Comparison of ENCODE assay signal across 13 cellular contexts in the genomic region with DNA sequence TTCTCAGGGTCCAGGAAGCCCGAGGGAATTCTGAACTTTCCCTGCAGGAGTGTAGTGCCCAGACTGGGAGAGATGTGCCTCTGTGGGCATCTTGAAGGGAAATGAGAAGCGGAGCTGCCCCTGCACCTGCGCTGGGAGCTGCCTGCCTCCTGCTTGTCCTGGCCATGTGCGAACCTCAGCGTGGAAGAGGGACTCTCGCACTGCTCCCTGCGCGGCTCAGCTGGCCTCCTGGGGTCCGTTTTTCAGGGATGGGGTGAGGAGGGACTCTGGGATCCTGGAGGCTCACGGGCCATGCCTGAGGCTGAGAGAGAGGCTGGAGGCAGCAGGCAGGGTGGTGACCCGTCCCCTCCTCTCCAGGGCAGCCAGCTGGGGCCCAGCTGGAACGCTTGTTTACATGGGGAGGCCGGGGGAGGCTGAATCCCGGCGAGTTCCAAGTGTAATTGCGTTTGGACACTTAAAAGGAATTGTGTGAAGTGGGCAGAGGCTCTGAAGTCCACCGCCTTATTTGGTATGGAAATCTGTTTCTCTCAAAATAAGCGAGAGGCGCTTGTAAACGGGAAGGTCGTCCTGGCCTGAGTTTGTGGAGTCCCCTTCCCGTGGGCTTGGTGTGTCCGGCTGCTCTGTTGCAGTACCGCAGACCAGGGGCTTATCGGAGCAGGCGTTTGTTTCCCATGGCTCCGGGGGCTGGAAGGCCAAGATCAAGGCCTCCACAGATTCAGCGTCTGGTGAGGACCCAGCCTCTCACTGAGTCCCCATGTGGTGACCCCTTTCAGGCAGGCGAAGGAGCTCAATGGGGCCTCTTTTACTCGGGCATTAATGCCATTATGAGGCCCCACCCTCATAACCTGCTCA. TPM values are rescaled to one million over a fixed set of nuclear protein-coding genes. Genes with fewer than 3 reads are reported as not detected.
DNase-seq lines count a peak whose midpoint lies in the region; TF ChIP-seq lines count a peak whose summit lies in the region.
"Had no signal": no experiment of that assay in that cellular context is flagged by ENCODE, and none has a peak within 500 bp of the region (broad histone marks: within the 10 kb centered on the region; RNA-seq: fewer than 3 reads in every experiment).

No MANE protein-coding gene starts in this region.

- no peaks in the 10 kb centered on the region for H3K9me3 ChIP-seq in A673 (ENCODE audit: low read depth, low read length, poor library complexity, severe bottlenecking)
- H3K9me3 ChIP-seq in fibroblast of lung (ENCODE audit: control insufficient read depth, insufficient read depth, low read depth, low read length) = no peaks in the 10 kb centered on the region
- H3K9me3 ChIP-seq: BLaER1 treated with 17β-estradiol and CSF1 and Interleukin-3, amounts not matched to agents 10 nM and 100 nM had no signal

- H3K4me3 ChIP-seq in A673 (ENCODE audit: low read depth, low read length, poor library complexity, severe bottlenecking) (peak overlapping the region; percentile 36), fibroblast of lung (replicated peaks in 1 of 4; ENCODE audit: control extremely low read depth in 1 of 4, insufficient read depth in 1 of 4, low read depth in 3 of 4, low read length in 4 of 4) (peak overlapping the region in 2 of 4 experiments; percentile 24 to 96)
- H3K4me3 ChIP-seq: BLaER1 treated with 17β-estradiol and CSF1 and Interleukin-3, amounts not matched to agents 10 nM and 100 nM had no signal

- H3K9me3 Mint-ChIP-seq in nephron = no peaks in the 10 kb centered on the region
- H3K9me3 Mint-ChIP-seq in activated CD4-positive, alpha-beta T cell treated with anti-CD3 and anti-CD28 coated beads, Interleukin-2, amount 10 ng/mL, durations not matched to agents 7 days and 5 days = no peaks in the 10 kb centered on the region
- H3K9me3 Mint-ChIP-seq: stimulated activated naive CD8-positive, alpha-beta T cell treated with anti-CD3 and anti-CD28 coated beads, Interleukin-15, Interleukin-2, amounts not matched to agents 100 ng/mL and 50 ng/mL, for 24 hours had no signal

- POLR2A ChIA-PET in A673 (lab: Charles Lee; ENCODE audit: low non-redundant PET) = interaction anchor here (0.7 kb wide), 2 partner anchors 18 to 727 kb away, joined by 3 to 6 read pairs; no protein-coding TSS in a partner anchor
- POLR2A ChIA-PET in activated CD4-positive, alpha-beta T cell treated with anti-CD3 and anti-CD28 coated beads, Interleukin-2, amount 10 ng/mL, durations not matched to agents 7 days and 5 days (lab: Charles Lee) = no interaction called here

- H3K4me3 Mint-ChIP-seq in nephron = peak overlapping the region; percentile 65 to 70 (median 65)
- no peak overlapping the region for H3K4me3 Mint-ChIP-seq in activated CD4-positive, alpha-beta T cell treated with anti-CD3 and anti-CD28 coated beads, Interleukin-2, amount 10 ng/mL, durations not matched to agents 7 days and 5 days
- H3K4me3 Mint-ChIP-seq: activated naive CD8-positive, alpha-beta T cell; stimulated activated naive CD8-positive, alpha-beta T cell treated with anti-CD3 and anti-CD28 coated beads, Interleukin-15, Interleukin-2, amounts not matched to agents 100 ng/mL and 50 ng/mL, for 24 hours had no signal

- DNase-seq in A673 (ENCODE audit: low spot score) (no peak), NCI-H2227 treated with DMSO at 0.1 percent for 48 hours (lab: John Stamatoyannopoulos, UW) (peak; percentile 31), fibroblast of lung (ENCODE audit: low read depth in 2 of 2) (peak; percentile 20 to 97), DMS153 treated with DMSO at 0.1 percent for 48 hours (lab: John Stamatoyannopoulos, UW; ENCODE audit: unreplicated experiment) (no peak), dermis blood vessel endothelial cell (no peak)
- no peak for DNase-seq in activated CD4-positive, alpha-beta T cell treated with anti-CD3 and anti-CD28 coated beads, Interleukin-2, amount 10 ng/mL, durations not matched to agents 7 days and 5 days
- no peak for DNase-seq in stimulated activated CD4-positive, alpha-beta T cell treated with anti-CD3 and anti-CD28 coated beads, Interleukin-15, amount 100 ng/mL, for 24 hours

- H3K4me2 ChIP-seq in fibroblast of lung (ENCODE audit: extremely low read depth, insufficient read depth, low read length) = peak overlapping the region; percentile 67
- H3K4me2 ChIP-seq: BLaER1 treated with 17β-estradiol and CSF1 and Interleukin-3, amounts not matched to agents 10 nM and 100 nM had no signal

- TF ChIP-seq CTCF in A673 (conservative IDR thresholded peaks at IDR 0.05; ENCODE audit: low read depth, low read length) = no peak
- TF ChIP-seq CTCF in fibroblast of lung (conservative IDR thresholded peaks at IDR 0.05 in 1 of 2, IDR thresholded peaks at IDR 0.05 in 1 of 2; ENCODE audit: low read depth in 1 of 2, low read length in 2 of 2) = no peak
- TF ChIP-seq CTCF in nephron (IDR thresholded peaks at IDR 0.05; ENCODE audit: unreplicated experiment in 3 of 3) = no peak

- intact Hi-C loops in A673 (cut with micrococcal nuclease; ENCODE audit: unreplicated experiment) = no loop called here

- no peak overlapping the region for H3K27ac ChIP-seq in A673 (ENCODE audit: low read depth, low read length, poor library complexity, severe bottlenecking)
- H3K27ac ChIP-seq in fibroblast of lung (ENCODE audit: insufficient read depth, low read length) = peak overlapping the region; percentile 52
- H3K27ac ChIP-seq: BLaER1 treated with 17β-estradiol and CSF1 and Interleukin-3, amounts not matched to agents 10 nM and 100 nM had no signal

- H3K27me3 Mint-ChIP-seq in nephron (ENCODE audit: low read depth) = peaks cover 16% of the 10 kb centered on the region
- peaks cover 24% of the 10 kb centered on the region for H3K27me3 Mint-ChIP-seq in activated CD4-positive, alpha-beta T cell treated with anti-CD3 and anti-CD28 coated beads, Interleukin-2, amount 10 ng/mL, durations not matched to agents 7 days and 5 days

- peak overlapping the region; percentile 48 for H3K9ac ChIP-seq in fibroblast of lung (ENCODE audit: insufficient read depth, low read length)
- H3K9ac ChIP-seq: BLaER1 treated with 17β-estradiol and CSF1 and Interleukin-3, amounts not matched to agents 10 nM and 100 nM had no signal

- H3K79me2 ChIP-seq in fibroblast of lung (ENCODE audit: control insufficient read depth, insufficient read depth, low read length) = peaks cover 34% of the 10 kb centered on the region

- H4K20me1 ChIP-seq in fibroblast of lung (ENCODE audit: control insufficient read depth, extremely low read depth, insufficient read depth, low read length) = no peaks in the 10 kb centered on the region

- BruUV-seq in A673 (replicated peaks; lab: Mats Ljungman, UMichigan) = no TSS peak

- H3K36me3 Mint-ChIP-seq in nephron (ENCODE audit: low read depth) = no peaks in the 10 kb centered on the region
- no peaks in the 10 kb centered on the region for H3K36me3 Mint-ChIP-seq in activated CD4-positive, alpha-beta T cell treated with anti-CD3 and anti-CD28 coated beads, Interleukin-2, amount 10 ng/mL, durations not matched to agents 7 days and 5 days (ENCODE audit: low read depth)
- H3K36me3 Mint-ChIP-seq: activated naive CD8-positive, alpha-beta T cell had no signal

- H2AFZ ChIP-seq in fibroblast of lung (ENCODE audit: low read length) = no peak overlapping the region

- H3K27me3 ChIP-seq in A673 (replicated peaks; ENCODE audit: insufficient read depth, low read depth, low read length, poor library complexity) = no peaks in the 10 kb centered on the region
- H3K27me3 ChIP-seq in fibroblast of lung (ENCODE audit: control insufficient read depth, insufficient read depth, low read length) = no peaks in the 10 kb centered on the region

- peaks cover 17% of the 10 kb centered on the region for H3K4me1 Mint-ChIP-seq in nephron
- H3K4me1 Mint-ChIP-seq in activated CD4-positive, alpha-beta T cell treated with anti-CD3 and anti-CD28 coated beads, Interleukin-2, amount 10 ng/mL, durations not matched to agents 7 days and 5 days = peaks cover 5% of the 10 kb centered on the region

- CTCF ChIA-PET in A673 (lab: Charles Lee) = interaction anchor here (0.5 kb wide), 1 partner anchor 152 kb away, joined by 3 read pairs; no protein-coding TSS in a partner anchor
- CTCF ChIA-PET in activated CD4-positive, alpha-beta T cell treated with anti-CD3 and anti-CD28 coated beads, Interleukin-2, amount 10 ng/mL, durations not matched to agents 7 days and 5 days (lab: Charles Lee) = no interaction called here

- H3K27ac Mint-ChIP-seq in nephron = peak overlapping the region; percentile 92 to 96 (median 95)
- no peak overlapping the region for H3K27ac Mint-ChIP-seq in activated CD4-positive, alpha-beta T cell treated with anti-CD3 and anti-CD28 coated beads, Interleukin-2, amount 10 ng/mL, durations not matched to agents 7 days and 5 days
- H3K27ac Mint-ChIP-seq: activated naive CD8-positive, alpha-beta T cell; stimulated activated naive CD8-positive, alpha-beta T cell treated with anti-CD3 and anti-CD28 coated beads, Interleukin-15, Interleukin-2, amounts not matched to agents 100 ng/mL and 50 ng/mL, for 24 hours had no signal

- no peaks in the 10 kb centered on the region for H3K36me3 ChIP-seq in A673 (ENCODE audit: insufficient read depth, low read length, poor library complexity, severe bottlenecking)
- H3K36me3 ChIP-seq in fibroblast of lung (ENCODE audit: control insufficient read depth, insufficient read depth, low read length) = peaks cover 6% of the 10 kb centered on the region
- H3K36me3 ChIP-seq: BLaER1 treated with 17β-estradiol and CSF1 and Interleukin-3, amounts not matched to agents 10 nM and 100 nM had no signal

- H3K4me1 ChIP-seq in A673 (ENCODE audit: insufficient read depth, low read length, poor library complexity, severe bottlenecking) (peaks cover 38% of the 10 kb centered on the region), fibroblast of lung (ENCODE audit: control insufficient read depth, extremely low read depth, insufficient read depth, low read length) (peaks cover 23% of the 10 kb centered on the region)

RNA-seq across cellular contexts. Expression of a gene that starts 1.3 kb away (rescaled TPM):
- total RNA-seq in A673 (2021) = 5.2 and 9.3 TPM in 2 replicates
- 63.9 and 84.2 TPM in 2 replicates for total RNA-seq in fibroblast of lung
- polyA plus RNA-seq in fibroblast of lung = 47.5 and 88.1 TPM in 2 replicates
- 87.8 and 142 TPM in 2 replicates for polyA plus RNA-seq in fibroblast of lung (2012)
- polyA minus RNA-seq in fibroblast of lung (ENCODE audit: low replicate concordance) = 84.7 and 165 TPM in 2 replicates
- 0.05 and 0.17 TPM in 2 replicates for total RNA-seq in dermis blood vessel endothelial cell
- total RNA-seq in activated CD4-positive, alpha-beta T cell treated with anti-CD3 and anti-CD28 coated beads, Interleukin-2, amount 10 ng/mL, durations not matched to agents 7 days and 5 days = not detected
- total RNA-seq: H4 had no signal

RNA-seq across cellular contexts. Expression of a gene that starts 33.5 kb away (rescaled TPM):
- total RNA-seq in A673 (2021) (not detected in 2 replicates), fibroblast of lung (not detected in 2 replicates), dermis blood vessel endothelial cell (not detected in 2 replicates)
- not detected in 2 replicates for polyA plus RNA-seq in fibroblast of lung
- polyA plus RNA-seq in fibroblast of lung (2012) = not detected in 2 replicates
- 2.3 TPM in 1 of 2 replicates, not detected in the other for polyA minus RNA-seq in fibroblast of lung (ENCODE audit: low replicate concordance)
- total RNA-seq in activated CD4-positive, alpha-beta T cell treated with anti-CD3 and anti-CD28 coated beads, Interleukin-2, amount 10 ng/mL, durations not matched to agents 7 days and 5 days = not detected
- total RNA-seq: H4, renal cortical epithelial cell had no signal

RNA-seq across cellular contexts. Expression of a gene that starts 34.4 kb away (rescaled TPM):
- total RNA-seq in A673 (2021) = 28.9 and 29.9 TPM in 2 replicates
- 8.7 and 11.7 TPM in 2 replicates for total RNA-seq in fibroblast of lung
- 7.7 and 9.7 TPM in 2 replicates for polyA plus RNA-seq in fibroblast of lung
- 7.1 and 9.9 TPM in 2 replicates for polyA plus RNA-seq in fibroblast of lung (2012)
- polyA minus RNA-seq in fibroblast of lung (ENCODE audit: low replicate concordance) = 24.2 and 31.8 TPM in 2 replicates
- 13.8 and 14.3 TPM in 2 replicates for total RNA-seq in dermis blood vessel endothelial cell
- 10 to 100 TPM; 18.0 to 22.1 TPM for total RNA-seq in activated CD4-positive, alpha-beta T cell treated with anti-CD3 and anti-CD28 coated beads, Interleukin-2, amount 10 ng/mL, durations not matched to agents 7 days and 5 days

Comparison
In these comparisons a context has a peak if more than half of its experiments do, and no peak if none do; other contexts are left out.
1. DNase-seq: peak in NCI-H2227 treated with DMSO at 0.1 percent for 48 hours (single experiment) and fibroblast of lung (2 of 2); none in A673 (single experiment), DMS153 treated with DMSO at 0.1 percent for 48 hours (single experiment), dermis blood vessel endothelial cell (single experiment), activated CD4-positive, alpha-beta T cell treated with anti-CD3 and anti-CD28 coated beads, Interleukin-2, amount 10 ng/mL, durations not matched to agents 7 days and 5 days (single experiment) and stimulated activated CD4-positive, alpha-beta T cell treated with anti-CD3 and anti-CD28 coated beads, Interleukin-15, amount 100 ng/mL, for 24 hours (single experiment).